ENCODE assay signal across 8 cellular contexts in the genomic region with DNA sequence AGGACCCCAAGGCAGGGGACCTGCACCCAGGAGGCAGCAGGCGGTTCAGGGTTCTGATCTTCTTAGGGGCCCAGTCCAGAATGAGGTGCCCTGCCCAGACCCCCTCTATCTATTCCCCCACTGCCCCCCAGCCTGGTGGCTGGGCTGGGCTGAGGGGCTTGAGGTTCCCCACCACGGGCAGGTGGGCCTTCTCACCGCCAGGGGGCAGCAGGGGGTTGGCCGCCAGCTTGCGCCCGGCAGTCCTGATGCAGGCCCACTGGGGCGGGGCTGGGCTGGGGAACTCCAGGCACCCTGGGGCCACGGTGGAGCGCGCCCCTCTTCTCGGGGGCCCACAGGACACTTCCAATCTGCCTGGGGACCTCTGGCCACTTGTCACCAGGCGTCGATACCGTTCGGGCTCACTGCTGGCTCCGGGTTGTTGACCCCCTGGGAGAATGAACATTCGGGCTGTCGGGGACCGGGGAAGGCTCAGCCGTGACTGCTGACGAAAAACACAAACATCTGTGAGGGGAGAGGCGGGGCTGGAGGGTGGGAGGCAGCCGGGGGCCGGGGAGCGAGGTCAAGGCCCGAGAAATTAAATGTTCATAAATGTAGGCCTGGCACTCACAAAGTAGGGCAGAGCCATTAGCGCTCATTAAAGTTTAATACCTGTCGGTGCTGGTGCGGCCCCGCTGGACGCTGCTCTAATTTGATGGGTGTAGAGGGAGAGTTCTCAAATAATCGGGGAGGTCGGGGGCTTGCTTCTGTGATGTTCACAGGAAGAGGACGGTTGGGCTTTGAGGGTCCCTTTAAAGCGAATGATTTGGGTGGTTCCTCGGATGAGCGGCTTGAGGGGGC.
DNase-seq lines count a peak whose midpoint lies in the region; ATAC-seq, FAIRE-seq and TF ChIP-seq lines count a peak whose summit lies in the region.

No MANE protein-coding gene starts in this region.

- H3K9ac ChIP-seq in endothelial cell of umbilical vein (replicated peaks; ENCODE audit: extremely low read depth, insufficient read depth, low read length): no peak overlapping the region
- H3K9ac ChIP-seq in neural cell (ENCODE audit: low read length): no peak overlapping the region

- TF ChIP-seq CTCF in endothelial cell of umbilical vein (IDR thresholded peaks at IDR 0.05; ENCODE audit: extremely low read depth in 1 of 2, insufficient read depth in 1 of 2, low read depth in 1 of 2, low read length in 2 of 2) (peak; percentile 74 to 92), neural cell (IDR thresholded peaks at IDR 0.05; ENCODE audit: poor library complexity, severe bottlenecking) (peak; percentile 78), suprapubic skin (IDR thresholded peaks at IDR 0.05) (peak; percentile 33 to 81)

- FAIRE-seq in endothelial cell of umbilical vein (lab: Jason Lieb, UNC): no peak

- H3K9me3 ChIP-seq in MG63 (no peaks in the 10 kb centered on the region), endothelial cell of umbilical vein (replicated peaks; ENCODE audit: control insufficient read depth, insufficient read depth, low read length) (no peaks in the 10 kb centered on the region), neural cell (ENCODE audit: low read length) (no peaks in the 10 kb centered on the region), suprapubic skin (no peaks in the 10 kb centered on the region)

- H3K4me3 Mint-ChIP-seq in activated CD8-positive, alpha-beta T cell treated with anti-CD3 and anti-CD28 coated beads, Interleukin-2, amount 10 ng/mL, durations not matched to agents 7 days and 5 days: no peak overlapping the region

- H3K79me2 ChIP-seq in endothelial cell of umbilical vein (ENCODE audit: control insufficient read depth, insufficient read depth, low read length) (no peaks in the 10 kb centered on the region), neural cell (replicated peaks; ENCODE audit: insufficient read depth, low read length) (no peaks in the 10 kb centered on the region)

- DNase-seq in DMS114 treated with DMSO at 0.1 percent for 48 hours (lab: John Stamatoyannopoulos, UW; ENCODE audit: unreplicated experiment): peak; percentile 16
- DNase-seq in MG63: peak; percentile 28
- DNase-seq in activated CD8-positive, alpha-beta T cell treated with anti-CD3 and anti-CD28 coated beads, Interleukin-2, amount 10 ng/mL, durations not matched to agents 7 days and 5 days: peak; percentile 75
- DNase-seq in endothelial cell of umbilical vein (ENCODE audit: low read depth, low spot score): no peak
- DNase-seq in suprapubic skin (ENCODE audit: low spot score in 2 of 2): peak in 1 of 2 donors; percentile 81
- DNase-seq in NCI-H2196 treated with DMSO at 0.1 percent for 48 hours (lab: John Stamatoyannopoulos, UW; ENCODE audit: unreplicated experiment): no peak
- DNase-seq in GOT3 (lab: John Stamatoyannopoulos, UW): no peak

- POLR2A ChIA-PET in activated CD8-positive, alpha-beta T cell treated with anti-CD3 and anti-CD28 coated beads, Interleukin-2, amount 10 ng/mL, durations not matched to agents 7 days and 5 days (lab: Charles Lee): no interaction called here
- POLR2A ChIA-PET in endothelial cell of umbilical vein (lab: Charles Lee): no interaction called here

- 75% methylated on average over 27 of the region's 37 CpGs for WGBS in suprapubic skin

- TF ChIP-seq POLR2A in endothelial cell of umbilical vein (IDR thresholded peaks at IDR 0.05; ENCODE audit: low read depth, low read length) (no peak), suprapubic skin (IDR thresholded peaks at IDR 0.05) (no peak)

- no peak overlapping the region for H3K27ac Mint-ChIP-seq in activated CD8-positive, alpha-beta T cell treated with anti-CD3 and anti-CD28 coated beads, Interleukin-2, amount 10 ng/mL, durations not matched to agents 7 days and 5 days

- no peak overlapping the region for H3K4me2 ChIP-seq in endothelial cell of umbilical vein (ENCODE audit: insufficient read depth, low read length)
- H3K4me2 ChIP-seq in neural cell (ENCODE audit: low read length): no peak overlapping the region

- no peaks in the 10 kb centered on the region for H3K27me3 ChIP-seq in MG63
- H3K27me3 ChIP-seq in endothelial cell of umbilical vein (ENCODE audit: control insufficient read depth in 2 of 2, insufficient read depth in 2 of 2, low read length in 2 of 2): no peaks in the 10 kb centered on the region
- no peaks in the 10 kb centered on the region for H3K27me3 ChIP-seq in neural cell (ENCODE audit: insufficient read depth, low read depth, low read length)
- H3K27me3 ChIP-seq in suprapubic skin: no peaks in the 10 kb centered on the region

- H3K4me1 ChIP-seq in endothelial cell of umbilical vein (ENCODE audit: control insufficient read depth, extremely low read depth, insufficient read depth, low read length): peaks cover 12% of the 10 kb centered on the region
- peaks cover 72% of the 10 kb centered on the region for H3K4me1 ChIP-seq in suprapubic skin

- BruUV-seq in endothelial cell of umbilical vein (replicated peaks; lab: Mats Ljungman, UMichigan): no TSS peak

- H3K36me3 ChIP-seq in MG63: no peaks in the 10 kb centered on the region
- H3K36me3 ChIP-seq in endothelial cell of umbilical vein (ENCODE audit: control insufficient read depth in 2 of 2, extremely low read depth in 1 of 2, insufficient read depth in 2 of 2, low read length in 2 of 2): no peaks in the 10 kb centered on the region
- H3K36me3 ChIP-seq in neural cell (ENCODE audit: insufficient read depth, low read length): no peaks in the 10 kb centered on the region
- H3K36me3 ChIP-seq in suprapubic skin: no peaks in the 10 kb centered on the region

- no peak for TF ChIP-seq EP300 in neural cell (conservative IDR thresholded peaks at IDR 0.05; ENCODE audit: poor library complexity, severe bottlenecking)
- no peak for TF ChIP-seq EP300 in suprapubic skin (IDR thresholded peaks at IDR 0.05)

- peak; percentile 85 for ATAC-seq in activated CD8-positive, alpha-beta T cell treated with anti-CD3 and anti-CD28 coated beads, Interleukin-2, amount 10 ng/mL, durations not matched to agents 7 days and 5 days

- no peaks in the 10 kb centered on the region for H3K27me3 Mint-ChIP-seq in activated CD8-positive, alpha-beta T cell treated with anti-CD3 and anti-CD28 coated beads, Interleukin-2, amount 10 ng/mL, durations not matched to agents 7 days and 5 days (ENCODE audit: low read depth)

- H2AFZ ChIP-seq in endothelial cell of umbilical vein (ENCODE audit: low read depth, low read length) (no peak overlapping the region), neural cell (ENCODE audit: low read depth, low read length) (no peak overlapping the region)

- dilution Hi-C loops in endothelial cell of umbilical vein (cut with MboI; ENCODE audit: extremely low pct_ligation_motif_present, low sequenced_read_pairs): no loop called here

- no peaks in the 10 kb centered on the region for H3F3A ChIP-seq in neural cell (ENCODE audit: insufficient read depth, low read length, poor library complexity, severe bottlenecking)

- no peaks in the 10 kb centered on the region for H3K9me3 Mint-ChIP-seq in activated CD8-positive, alpha-beta T cell treated with anti-CD3 and anti-CD28 coated beads, Interleukin-2, amount 10 ng/mL, durations not matched to agents 7 days and 5 days (ENCODE audit: insufficient read depth)

- H3K4me3 ChIP-seq in MG63 (no peak overlapping the region), endothelial cell of umbilical vein (replicated peaks in 1 of 3; ENCODE audit: insufficient read depth in 1 of 3, low read depth in 1 of 3, low read length in 3 of 3) (no peak overlapping the region), neural cell (ENCODE audit: low read length) (no peak overlapping the region), suprapubic skin (no peak overlapping the region)

- H4K20me1 ChIP-seq in endothelial cell of umbilical vein (replicated peaks; ENCODE audit: control insufficient read depth, extremely low read depth, insufficient read depth, low read length) (no peaks in the 10 kb centered on the region), neural cell (ENCODE audit: insufficient read depth) (no peaks in the 10 kb centered on the region)

- H3K27ac ChIP-seq in endothelial cell of umbilical vein (ENCODE audit: insufficient read depth, low read depth, low read length): no peak overlapping the region
- no peak overlapping the region for H3K27ac ChIP-seq in neural cell (ENCODE audit: low read length)
- no peak overlapping the region for H3K27ac ChIP-seq in suprapubic skin

- CTCF ChIA-PET in activated CD8-positive, alpha-beta T cell treated with anti-CD3 and anti-CD28 coated beads, Interleukin-2, amount 10 ng/mL, durations not matched to agents 7 days and 5 days (lab: Charles Lee): interaction anchor here (1.0 to 2.1 kb wide), 4 partner anchors 26 to 222 kb away, joined by 3 to 8 read pairs (median 4); no protein-coding TSS in a partner anchor
- CTCF ChIA-PET in endothelial cell of umbilical vein (lab: Charles Lee): interaction anchor here (0.6 to 4.6 kb wide), 14 partner anchors 9 to 279 kb away, joined by 3 to 35 read pairs (median 4); no protein-coding TSS in a partner anchor

- no peaks in the 10 kb centered on the region for H3K36me3 Mint-ChIP-seq in activated CD8-positive, alpha-beta T cell treated with anti-CD3 and anti-CD28 coated beads, Interleukin-2, amount 10 ng/mL, durations not matched to agents 7 days and 5 days (ENCODE audit: low read depth)

- TF ChIP-seq RAD21 in neural cell (conservative IDR thresholded peaks at IDR 0.05): peak; percentile 76

- no peaks in the 10 kb centered on the region for H3K9me2 ChIP-seq in neural cell (ENCODE audit: insufficient read depth, low read length)

- intact Hi-C loops in endothelial cell of umbilical vein (cut with micrococcal nuclease): loop anchor here (1.0 kb wide), 1 partner anchor 216 kb away; no protein-coding TSS in a partner anchor

- H3K9me1 ChIP-seq in endothelial cell of umbilical vein (replicated peaks; ENCODE audit: control insufficient read depth, extremely low read depth, insufficient read depth, low read length): no peaks in the 10 kb centered on the region

- no peaks in the 10 kb centered on the region for H3K4me1 Mint-ChIP-seq in activated CD8-positive, alpha-beta T cell treated with anti-CD3 and anti-CD28 coated beads, Interleukin-2, amount 10 ng/mL, durations not matched to agents 7 days and 5 days (ENCODE audit: low read depth)

TF ChIP-seq in endothelial cell of umbilical vein, 7 proteins besides CTCF, POLR2A, EP300 and RAD21 (continues in another document):
- no peak for TF ChIP-seq POLR2AphosphoS5 (IDR thresholded peaks at IDR 0.05; ENCODE audit: insufficient read depth, low read depth, low read length)
- no peak for TF ChIP-seq JUN (IDR thresholded peaks at IDR 0.05; ENCODE audit: borderline replicate concordance, insufficient read depth, insufficient read length, low read depth)
- TF ChIP-seq FOS (IDR thresholded peaks at IDR 0.05; ENCODE audit: borderline replicate concordance, insufficient read depth, low read length): no peak
- no peak for TF ChIP-seq MYC (IDR thresholded peaks at IDR 0.05; ENCODE audit: low read depth, low read length)

TF ChIP-seq in neural cell, 6 proteins besides CTCF, POLR2A, EP300 and RAD21 (continues in another document):
- TF ChIP-seq SMC3 (conservative IDR thresholded peaks at IDR 0.05; ENCODE audit: poor library complexity): peak; percentile 86

Comparison
In these comparisons a context has a peak if more than half of its experiments do, and no peak if none do; other contexts are left out.
1. DNase-seq: peak in DMS114 treated with DMSO at 0.1 percent for 48 hours (single experiment), MG63 (single experiment) and activated CD8-positive, alpha-beta T cell treated with anti-CD3 and anti-CD28 coated beads, Interleukin-2, amount 10 ng/mL, durations not matched to agents 7 days and 5 days (single experiment); none in endothelial cell of umbilical vein (single experiment), NCI-H2196 treated with DMSO at 0.1 percent for 48 hours (single experiment) and GOT3 (single experiment).
2. Peak in every context shown above with its lines, with median percentiles within 50 percentile points of each other: CTCF ChIP-seq.